23 cellular contexts compared by ENCODE assay signal in the genomic region with DNA sequence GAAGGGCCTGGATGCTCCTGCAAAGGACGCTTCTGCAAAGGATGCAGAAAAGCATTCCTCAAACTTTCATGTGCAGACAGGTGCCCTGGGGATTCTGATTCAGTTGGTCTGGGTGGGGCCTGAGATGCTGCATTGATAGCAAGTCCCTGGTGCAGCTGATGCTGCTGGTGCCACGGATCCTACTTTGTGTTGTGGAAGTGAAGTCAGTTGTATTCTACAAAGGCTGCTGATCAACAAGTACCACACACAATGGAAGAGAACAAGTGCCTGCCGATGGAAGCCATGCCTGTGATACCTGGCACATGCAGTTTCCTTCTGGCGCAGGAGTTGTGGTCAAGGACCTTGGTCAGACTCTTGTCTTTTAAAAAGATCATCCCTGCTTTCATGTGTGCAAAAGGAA.
"Had no signal": no experiment of that assay in that cellular context is flagged by ENCODE, and none has a peak within 500 bp of the region (broad histone marks: within the 10 kb centered on the region; RNA-seq: fewer than 3 reads in every experiment).

No MANE protein-coding gene starts in this region.

- DNase-seq: activated CD4-positive, alpha-beta memory T cell treated with anti-CD3 and anti-CD28 coated beads, Interleukin-2, amount 10 ng/mL, durations not matched to agents 7 days and 5 days; activated CD4-positive, alpha-beta T cell treated with anti-CD3 and anti-CD28 coated beads for 48 hours; activated naive CD8-positive, alpha-beta T cell treated with anti-CD3 and anti-CD28 coated beads, Interleukin-2, amount 50 U/mL, for 24 hours; activated T-cell treated with anti-CD3 and anti-CD28 coated beads, Interleukin-2, amount 50 U/mL, for 48 hours; amygdala; dermis blood vessel endothelial cell; effector CD4-positive, alpha-beta T cell; gastrocnemius medialis; glutamatergic neuron; left lung; lower lobe of right lung; right lobe of liver; stimulated activated CD4-positive, alpha-beta T cell treated with anti-CD3 and anti-CD28 coated beads, Interleukin-2, amount 100 ng/mL, for 48 hours; stimulated activated naive CD8-positive, alpha-beta T cell treated with anti-CD3 and anti-CD28 coated beads, Interleukin-15, Interleukin-2, amounts not matched to agents 100 U/mL and 50 U/mL, for 24 hours; T-helper 9 cell; testis; transverse colon; WERI-Rb-1 had no signal

- H3K27ac ChIP-seq: epithelial cell of prostate, gastrocnemius medialis, left lung, lower lobe of right lung, right lobe of liver, testis, WERI-Rb-1 had no signal

- H3K4me1 Mint-ChIP-seq: activated CD4-positive, alpha-beta memory T cell treated with anti-CD3 and anti-CD28 coated beads, Interleukin-2, amount 10 ng/mL, durations not matched to agents 7 days and 5 days; activated naive CD4-positive, alpha-beta T cell treated with anti-CD3 and anti-CD28 coated beads, Interleukin-2, amount 50 U/mL, for 24 hours; activated naive CD8-positive, alpha-beta T cell treated with anti-CD3 and anti-CD28 coated beads, Interleukin-2, amount 50 U/mL, for 24 hours; central memory CD8-positive, alpha-beta T cell had no signal

- H3K4me3 Mint-ChIP-seq: activated CD4-positive, alpha-beta memory T cell treated with anti-CD3 and anti-CD28 coated beads, Interleukin-2, amount 10 ng/mL, durations not matched to agents 7 days and 5 days; activated naive CD4-positive, alpha-beta T cell treated with anti-CD3 and anti-CD28 coated beads, Interleukin-2, amount 50 U/mL, for 24 hours; activated naive CD8-positive, alpha-beta T cell treated with anti-CD3 and anti-CD28 coated beads, Interleukin-2, amount 50 U/mL, for 24 hours; central memory CD8-positive, alpha-beta T cell; natural killer cell treated with Interleukin-12 subunit alpha and Interleukin-12 subunit beta and Interleukin-15 and Interleukin-18, amount 100 ng/mL, for 72 hours had no signal

- H3K4me3 ChIP-seq: gastrocnemius medialis, left lung, lower lobe of right lung, right lobe of liver, testis, transverse colon had no signal

- H3K36me3 ChIP-seq: gastrocnemius medialis, left lung, lower lobe of right lung, right lobe of liver, transverse colon, WERI-Rb-1 had no signal

- H3K4me1 ChIP-seq: left lung, lower lobe of right lung, testis had no signal

- H3K9me3 ChIP-seq: right lobe of liver, testis had no signal

- H3K27ac Mint-ChIP-seq: activated CD4-positive, alpha-beta memory T cell treated with anti-CD3 and anti-CD28 coated beads, Interleukin-2, amount 10 ng/mL, durations not matched to agents 7 days and 5 days; activated naive CD4-positive, alpha-beta T cell treated with anti-CD3 and anti-CD28 coated beads, Interleukin-2, amount 50 U/mL, for 24 hours; activated naive CD8-positive, alpha-beta T cell treated with anti-CD3 and anti-CD28 coated beads, Interleukin-2, amount 50 U/mL, for 24 hours; activated T-helper 2 cell treated with anti-CD3 and anti-CD28 coated beads, Interferon-gamma antibody, Interleukin-2, Interleukin-4, amounts not matched to agents 10 μg/mL and 5 μg/mL and 100 μg/mL, durations not matched to agents 14 hours and 24 hours and 36 hours; natural killer cell treated with Interleukin-12 subunit alpha and Interleukin-12 subunit beta and Interleukin-15 and Interleukin-18, amount 100 ng/mL, for 72 hours had no signal

- H3K27me3 ChIP-seq: right lobe of liver, testis, transverse colon had no signal
